Comparison of ENCODE assay signal across 8 cellular contexts in the genomic region with DNA sequence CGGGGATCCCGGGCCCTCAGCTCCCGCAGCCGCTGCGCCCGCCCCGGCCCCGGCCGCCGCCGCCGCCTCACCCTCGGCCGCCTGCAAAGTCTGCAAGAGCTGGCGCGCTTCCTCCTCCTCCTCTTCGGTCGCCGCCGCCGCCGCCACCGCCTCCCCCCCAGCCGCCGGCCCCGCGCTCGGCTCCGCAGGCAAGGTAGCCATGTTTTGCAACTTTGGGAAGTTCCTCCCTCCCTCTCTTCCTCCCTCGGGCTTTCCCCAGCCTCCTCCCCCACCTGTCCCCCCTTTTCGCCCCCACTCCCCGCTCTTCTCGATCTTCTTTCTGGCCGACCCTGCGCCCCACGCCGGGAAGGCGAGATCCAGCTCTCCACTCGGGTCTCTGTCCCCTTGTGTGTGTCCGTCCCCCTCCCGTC. TPM values are rescaled to one million over a fixed set of nuclear protein-coding genes. Genes with fewer than 3 reads are reported as not detected.
DNase-seq lines count a peak whose midpoint lies in the region; ATAC-seq and TF ChIP-seq lines count a peak whose summit lies in the region.

No MANE protein-coding gene starts in this region.

- H3K4me1 ChIP-seq in OCI-LY1 (ENCODE audit: insufficient read depth, low read length, severe bottlenecking) (peaks cover 33% of the 10 kb centered on the region), ascending aorta (peaks cover 27 to 44% of the 10 kb centered on the region in 2 donors)

- no peaks in the 10 kb centered on the region for H3K9me2 ChIP-seq in OCI-LY1 (ENCODE audit: low read depth, low read length)

- H3K36me3 ChIP-seq in OCI-LY1 (ENCODE audit: insufficient read depth, low read length) (no peaks in the 10 kb centered on the region), ascending aorta (peaks cover 11 to 14% of the 10 kb centered on the region in 2 donors)

- no peaks in the 10 kb centered on the region; the same call in 1 of the 2 replicates for H3K27me3 ChIP-seq in OCI-LY1 (ENCODE audit: insufficient read depth, low read length)
- no peaks in the 10 kb centered on the region for H3K27me3 ChIP-seq in ascending aorta

- H3K4me2 ChIP-seq in OCI-LY1 (ENCODE audit: low read length), result peak overlapping the region; percentile 95

- H2AFZ ChIP-seq in OCI-LY1 (ENCODE audit: low read length), result no peak overlapping the region

- H3K4me3 ChIP-seq in OCI-LY1 (ENCODE audit: low read depth, low read length, poor library complexity, severe bottlenecking) (peak overlapping the region; percentile 76), ascending aorta (peak overlapping the region; percentile 84 to 88), iPS-18c (ENCODE audit: insufficient read depth, low read depth, low read length) (peak overlapping the region; percentile 91)

- no peaks in the 10 kb centered on the region for H3K9me3 ChIP-seq in OCI-LY1 (ENCODE audit: low read length)
- no peaks in the 10 kb centered on the region for H3K9me3 ChIP-seq in ascending aorta
- H3K9me3 ChIP-seq in iPS-18c (ENCODE audit: control insufficient read depth, insufficient read depth, low read length), result peaks cover 2% of the 10 kb centered on the region

- peak overlapping the region; percentile 83 for H3K9ac ChIP-seq in OCI-LY1 (ENCODE audit: low read length)

- no peaks in the 10 kb centered on the region for H3K79me2 ChIP-seq in OCI-LY1 (ENCODE audit: insufficient read depth, low read length)

- ATAC-seq in HG03045 (IDR thresholded peaks at IDR 0.05; ENCODE audit: unreplicated experiment), result no peak

- TF ChIP-seq CTCF in OCI-LY1 (IDR thresholded peaks at IDR 0.05; ENCODE audit: low read length) (no peak), ascending aorta (IDR thresholded peaks at IDR 0.05) (no peak)

- H3K27ac ChIP-seq in OCI-LY1 (ENCODE audit: low read depth, low read length, poor library complexity, severe bottlenecking) (no peak overlapping the region), ascending aorta (peak overlapping the region; percentile 96)

- intact Hi-C loops in ascending aorta (cut with DNase I), result loop anchor here (1.0 to 5.0 kb wide), 4 partner anchors 51 to 186 kb away; partner anchors contain the start of genes IRF2BP1, OPA3 and QPCTL

- DNase-seq in DMS53 (lab: John Stamatoyannopoulos, UW) (peak; percentile 83), DMS53 treated with DMSO at 0.1 percent for 48 hours (lab: John Stamatoyannopoulos, UW; ENCODE audit: unreplicated experiment) (no peak), ascending aorta (ENCODE audit: low spot score in 2 of 2) (no peak), SKM-1 (lab: John Stamatoyannopoulos, UW; ENCODE audit: unreplicated experiment) (no peak)
- peak; percentile 66 for DNase-seq in stimulated activated CD8-positive, alpha-beta memory T cell treated with anti-CD3 and anti-CD28 coated beads, Interleukin-4, amount 100 ng/mL, for 48 hours

- no peaks in the 10 kb centered on the region for H4K20me1 ChIP-seq in OCI-LY1 (ENCODE audit: insufficient read depth, low read length)

- no peaks in the 10 kb centered on the region for H3F3A ChIP-seq in OCI-LY1 (ENCODE audit: insufficient read depth, low read length)

RNA-seq across cellular contexts. Expression of gene SIX5, which starts 0.4 kb away (rescaled TPM):
- total RNA-seq in ascending aorta, result 39.2 TPM

RNA-seq across cellular contexts. Expression of gene DMPK, which starts 13.6 kb away (rescaled TPM):
- total RNA-seq in ascending aorta, result 76.8 TPM

RNA-seq across cellular contexts. Expression of gene DMWD, which starts 24.0 kb away (rescaled TPM):
- 110 TPM for total RNA-seq in ascending aorta

RNA-seq across cellular contexts. Expression of gene MEIOSIN, which starts 35.4 kb away (rescaled TPM):
- not detected for total RNA-seq in ascending aorta

RNA-seq across cellular contexts. Expression of gene FBXO46, which starts 38.0 kb away (rescaled TPM):
- 27.5 TPM for total RNA-seq in ascending aorta

Comparison
In these comparisons a context has a peak if more than half of its experiments do, and no peak if none do; other contexts are left out.
1. DNase-seq: peak in DMS53 (single experiment) and stimulated activated CD8-positive, alpha-beta memory T cell treated with anti-CD3 and anti-CD28 coated beads, Interleukin-4, amount 100 ng/mL, for 48 hours (single experiment); none in DMS53 treated with DMSO at 0.1 percent for 48 hours (single experiment), ascending aorta (0 of 2) and SKM-1 (single experiment).
2. Peak in every context shown above with its lines, with median percentiles within 50 percentile points of each other: H3K4me3 ChIP-seq.